In genomic region chr2:223420048-223420447, GRCh38 we compare ENCODE assay signal across 22 cellular contexts.
A peak's percentile ranks its signal among the peaks of the same experiment; 100 is the strongest.
DNase-seq lines count a peak whose midpoint lies in the region; ATAC-seq and TF ChIP-seq lines count a peak whose summit lies in the region.
"Had no signal": no experiment of that assay in that cellular context is flagged by ENCODE, and none has a peak within 500 bp of the region (broad histone marks: within the 10 kb centered on the region; RNA-seq: fewer than 3 reads in every experiment).

No MANE protein-coding gene starts in this region.

- no peaks in the 10 kb centered on the region for H3K79me1 ChIP-seq in trophoblast cell (ENCODE audit: low read length)

- H4K8ac ChIP-seq in trophoblast cell (ENCODE audit: low read depth, low read length) = peak overlapping the region; percentile 47

- no peaks in the 10 kb centered on the region for H4K20me1 ChIP-seq in HCT116 (ENCODE audit: insufficient read depth)
- H4K20me1 ChIP-seq: BLaER1 had no signal

- no peak overlapping the region for H2AK5ac ChIP-seq in trophoblast cell (ENCODE audit: low read length)

- DNase-seq in stimulated activated naive CD8-positive, alpha-beta T cell treated with anti-CD3 and anti-CD28 coated beads, Interleukin-15, Interleukin-2, amounts not matched to agents 100 U/mL and 50 U/mL, for 24 hours = no peak
- no peak for DNase-seq in HCT116 (ENCODE audit: low read depth, low spot score)
- no peak for DNase-seq in esophagus muscularis mucosa (ENCODE audit: extremely low spot score)
- DNase-seq in trophoblast cell = no peak
- DNase-seq in islet precursor cell = no peak
- DNase-seq in NCI-H526 (lab: John Stamatoyannopoulos, UW) = no peak
- DNase-seq: Caco-2; CD4-positive, CD25-positive, alpha-beta regulatory T cell; CD8-positive, alpha-beta T cell; DMS153; DMS79; EL; GDM1; GM23248; H7; HFFc6 had no signal

- H3K4me1 Mint-ChIP-seq in stimulated activated naive CD8-positive, alpha-beta T cell treated with anti-CD3 and anti-CD28 coated beads, Interleukin-15, Interleukin-2, amounts not matched to agents 100 ng/mL and 50 ng/mL, for 24 hours (ENCODE audit: low read depth) = no peaks in the 10 kb centered on the region
- H3K4me1 Mint-ChIP-seq: B cell; CD4-positive, CD25-positive, alpha-beta regulatory T cell had no signal

- peak overlapping the region; percentile 52 for H3K27ac Mint-ChIP-seq in stimulated activated naive CD8-positive, alpha-beta T cell treated with anti-CD3 and anti-CD28 coated beads, Interleukin-15, Interleukin-2, amounts not matched to agents 100 ng/mL and 50 ng/mL, for 24 hours
- H3K27ac Mint-ChIP-seq: B cell; CD4-positive, CD25-positive, alpha-beta regulatory T cell; CD8-positive, alpha-beta T cell; HFFc6 had no signal

- no peak overlapping the region for H4K12ac ChIP-seq in trophoblast cell (ENCODE audit: low read depth, low read length)

- H3K4me1 ChIP-seq in HCT116 (ENCODE audit: control insufficient read depth in 1 of 2, insufficient read depth in 2 of 2, low read length in 2 of 2) (no peaks in the 10 kb centered on the region), esophagus muscularis mucosa (peaks cover 0 to 50% (median 41%) of the 10 kb centered on the region in 4 donors), trophoblast cell (ENCODE audit: control insufficient read depth in 1 of 2, insufficient read depth in 2 of 2, low read length in 2 of 2) (no peaks in the 10 kb centered on the region)
- H3K4me1 ChIP-seq: BLaER1, Caco-2 had no signal

- no peak overlapping the region for H3K18ac ChIP-seq in trophoblast cell (ENCODE audit: low read length)

- H3K4me3 Mint-ChIP-seq in stimulated activated naive CD8-positive, alpha-beta T cell treated with anti-CD3 and anti-CD28 coated beads, Interleukin-15, Interleukin-2, amounts not matched to agents 100 ng/mL and 50 ng/mL, for 24 hours = no peak overlapping the region
- H3K4me3 Mint-ChIP-seq: B cell; CD4-positive, CD25-positive, alpha-beta regulatory T cell; CD8-positive, alpha-beta T cell; HFFc6 had no signal

- H2BK120ac ChIP-seq in trophoblast cell (ENCODE audit: insufficient read depth, low read length, poor library complexity) = no peak overlapping the region

- CTCF ChIA-PET in HCT116 (lab: Charles Lee) = no interaction called here

- no peaks in the 10 kb centered on the region for H3K79me2 ChIP-seq in HCT116 (ENCODE audit: insufficient read depth, low read length)
- H3K79me2 ChIP-seq in trophoblast cell (ENCODE audit: control insufficient read depth, insufficient read depth, low read length, poor library complexity) = no peaks in the 10 kb centered on the region

- H3K27ac ChIP-seq in HCT116 (ENCODE audit: low read depth, low read length) = no peak overlapping the region
- H3K27ac ChIP-seq in esophagus muscularis mucosa (replicated peaks in 1 of 4) = peak overlapping the region in 3 of 4 donors; percentile 37 to 43 (median 40)
- no peak overlapping the region for H3K27ac ChIP-seq in trophoblast cell (ENCODE audit: low read depth, low read length)
- H3K27ac ChIP-seq: BLaER1, C4-2B, GM23248 had no signal

- H3K36me3 Mint-ChIP-seq in stimulated activated naive CD8-positive, alpha-beta T cell treated with anti-CD3 and anti-CD28 coated beads, Interleukin-15, Interleukin-2, amounts not matched to agents 100 ng/mL and 50 ng/mL, for 24 hours (ENCODE audit: low read depth) = no peaks in the 10 kb centered on the region
- H3K36me3 Mint-ChIP-seq: CD4-positive, CD25-positive, alpha-beta regulatory T cell; CD8-positive, alpha-beta T cell had no signal

- no peaks in the 10 kb centered on the region for H3K27me3 ChIP-seq in HCT116 (ENCODE audit: insufficient read depth, low read length)
- H3K27me3 ChIP-seq in esophagus muscularis mucosa = no peaks in the 10 kb centered on the region
- H3K27me3 ChIP-seq in trophoblast cell (ENCODE audit: insufficient read depth, low read length) = no peaks in the 10 kb centered on the region
- H3K27me3 ChIP-seq: BLaER1 had no signal

- H3K23ac ChIP-seq in trophoblast cell (ENCODE audit: low read length) = no peak overlapping the region

- no peak for TF ChIP-seq RAD21 in HCT116 (IDR thresholded peaks at IDR 0.05; ENCODE audit: low read depth)

- no peak for TF ChIP-seq CTCF in HCT116 (IDR thresholded peaks at IDR 0.05 in 2 of 3, conservative IDR thresholded peaks at IDR 0.05 in 1 of 3; ENCODE audit: borderline replicate concordance in 1 of 3, insufficient read depth in 1 of 3, low read depth in 2 of 3, low read length in 2 of 3)
- TF ChIP-seq CTCF in esophagus muscularis mucosa (IDR thresholded peaks at IDR 0.05) = no peak

- H3K4me3 ChIP-seq in HCT116 (replicated peaks in 1 of 2; ENCODE audit: low read depth in 1 of 2, low read length in 2 of 2) (no peak overlapping the region), esophagus muscularis mucosa (no peak overlapping the region), trophoblast cell (ENCODE audit: low read depth, low read length) (no peak overlapping the region)
- H3K4me3 ChIP-seq: BLaER1, GM12878, GM23248 had no signal

- H4K91ac ChIP-seq in trophoblast cell (ENCODE audit: low read depth, low read length) = no peak overlapping the region

- H3K9ac ChIP-seq in HCT116 (ENCODE audit: low read length) = no peak overlapping the region
- H3K9ac ChIP-seq in trophoblast cell (ENCODE audit: low read length) = no peak overlapping the region
- H3K9ac ChIP-seq: BLaER1, GM23248 had no signal

- H3K9me3 ChIP-seq in HCT116 (ENCODE audit: control insufficient read depth in 1 of 2, insufficient read depth in 1 of 2, low read depth in 1 of 2, low read length in 2 of 2) (no peaks in the 10 kb centered on the region), esophagus muscularis mucosa (no peaks in the 10 kb centered on the region), trophoblast cell (ENCODE audit: insufficient read depth, low read depth, low read length) (no peaks in the 10 kb centered on the region)
- H3K9me3 ChIP-seq: BLaER1, Caco-2 had no signal

- BruUV-seq in HCT116 (replicated peaks; lab: Mats Ljungman, UMichigan) = no TSS peak

- H3K27me3 Mint-ChIP-seq in stimulated activated naive CD8-positive, alpha-beta T cell treated with anti-CD3 and anti-CD28 coated beads, Interleukin-15, Interleukin-2, amounts not matched to agents 100 ng/mL and 50 ng/mL, for 24 hours = no peaks in the 10 kb centered on the region
- H3K27me3 Mint-ChIP-seq: B cell; CD4-positive, CD25-positive, alpha-beta regulatory T cell had no signal

- H2AFZ ChIP-seq in HCT116 (ENCODE audit: low read depth, low read length, poor library complexity, severe bottlenecking) = peak overlapping the region; percentile 0
- H2AFZ ChIP-seq in trophoblast cell (ENCODE audit: insufficient read depth, low read length, poor library complexity) = no peak overlapping the region
- H2AFZ ChIP-seq: GM23248 had no signal

- H3K9me3 Mint-ChIP-seq in stimulated activated naive CD8-positive, alpha-beta T cell treated with anti-CD3 and anti-CD28 coated beads, Interleukin-15, Interleukin-2, amounts not matched to agents 100 ng/mL and 50 ng/mL, for 24 hours = no peaks in the 10 kb centered on the region
- H3K9me3 Mint-ChIP-seq: HFFc6 had no signal

- H3K14ac ChIP-seq in trophoblast cell (ENCODE audit: low read length) = no peak overlapping the region

- TF ChIP-seq POLR2A in HCT116 (IDR thresholded peaks at IDR 0.05; ENCODE audit: borderline replicate concordance, extremely low read depth, insufficient read depth, insufficient read length) = no peak
- TF ChIP-seq POLR2A in esophagus muscularis mucosa (IDR thresholded peaks at IDR 0.05; ENCODE audit: low read depth) = no peak

- intact Hi-C loops in HCT116 (cut with micrococcal nuclease) (no loop called here), esophagus muscularis mucosa (cut with DNase I) (no loop called here)

- no peak for TF ChIP-seq EP300 in esophagus muscularis mucosa (IDR thresholded peaks at IDR 0.05)

- POLR2A ChIA-PET in HCT116 (lab: Charles Lee) = interaction anchor here (0.6 kb wide), 1 partner anchor 369 kb away, joined by 3 read pairs; no protein-coding TSS in a partner anchor

- H2BK12ac ChIP-seq in trophoblast cell (ENCODE audit: low read length) = no peak overlapping the region

- RAD21 ChIA-PET in HCT116 (lab: Charles Lee; ENCODE audit: low non-redundant PET in 1 of 2, low total read pairs in 2 of 2, uncharacterized antibody in 2 of 2, unreplicated experiment in 2 of 2) = no interaction called here

- no peaks in the 10 kb centered on the region for H3K36me3 ChIP-seq in HCT116 (ENCODE audit: control insufficient read depth in 1 of 2, insufficient read depth in 2 of 2, low read length in 2 of 2)
- no peaks in the 10 kb centered on the region for H3K36me3 ChIP-seq in esophagus muscularis mucosa
- no peaks in the 10 kb centered on the region for H3K36me3 ChIP-seq in trophoblast cell (ENCODE audit: control insufficient read depth in 1 of 2, insufficient read depth in 2 of 2, low read length in 2 of 2)
- H3K36me3 ChIP-seq: BLaER1 had no signal

- ATAC-seq in stimulated activated naive CD8-positive, alpha-beta T cell treated with anti-CD3 and anti-CD28 coated beads, Interleukin-15, Interleukin-2, amounts not matched to agents 100 U/mL and 50 U/mL, for 24 hours = no peak
- no peak for ATAC-seq in HCT116
- ATAC-seq in HG03280 (IDR thresholded peaks at IDR 0.05; ENCODE audit: unreplicated experiment) = no peak
- ATAC-seq: CD8-positive, alpha-beta T cell; GM12878 had no signal

- WGBS in esophagus muscularis mucosa = 76% methylated on average over 1 of the region's 1 CpG
- no CpG with 5 or more reads among the region's 1 CpG for WGBS in trophoblast cell (ENCODE audit: extremely low coverage, insufficient coverage, insufficient read length)

- no peak overlapping the region for H2BK5ac ChIP-seq in trophoblast cell (ENCODE audit: low read depth, low read length, poor library complexity)

- H3K9me2 ChIP-seq in HCT116 (ENCODE audit: insufficient read depth) = no peaks in the 10 kb centered on the region

- H3K4me2 ChIP-seq in HCT116 (ENCODE audit: low read length) (no peak overlapping the region), trophoblast cell (ENCODE audit: low read length) (no peak overlapping the region)
- H3K4me2 ChIP-seq: BLaER1 had no signal

- no peak overlapping the region for H3K4ac ChIP-seq in trophoblast cell (ENCODE audit: low read depth, low read length)

TF ChIP-seq in HCT116, 20 proteins besides CTCF, POLR2A, EP300 and RAD21 (continues in another document):
- no peak for TF ChIP-seq EZH2phosphoT487 (IDR thresholded peaks at IDR 0.05; ENCODE audit: borderline replicate concordance)
- TF ChIP-seq ATF3 (IDR thresholded peaks at IDR 0.05) = no peak
- no peak for TF ChIP-seq TCF7L2 (IDR thresholded peaks at IDR 0.05; ENCODE audit: borderline replicate concordance, extremely low read depth, insufficient read depth, insufficient read length)

Comparison
In these comparisons a context has a peak if more than half of its experiments do, and no peak if none do; other contexts are left out.
1. H3K27ac ChIP-seq: peak in esophagus muscularis mucosa (3 of 4); none in HCT116 (single experiment) and trophoblast cell (single experiment).